Comparison of ENCODE assay signal across 16 cellular contexts in genomic region chr12:31620311-31620710, GRCh38. TPM values are rescaled to one million over a fixed set of nuclear protein-coding genes. Genes with fewer than 3 reads are reported as not detected.
DNase-seq lines count a peak whose midpoint lies in the region; ATAC-seq and TF ChIP-seq lines count a peak whose summit lies in the region.
"Had no signal": no experiment of that assay in that cellular context is flagged by ENCODE, and none has a peak within 500 bp of the region (broad histone marks: within the 10 kb centered on the region; RNA-seq: fewer than 3 reads in every experiment).

No MANE protein-coding gene starts in this region.

- ATAC-seq in GM21423 (IDR thresholded peaks at IDR 0.05; ENCODE audit: unreplicated experiment) = no peak

- TF ChIP-seq CTCF in choroid plexus epithelial cell (conservative IDR thresholded peaks at IDR 0.05; ENCODE audit: low read depth, low read length) = no peak

- H3K4me3 ChIP-seq in choroid plexus epithelial cell (ENCODE audit: low read depth, low read length) = no peak overlapping the region
- H3K4me3 ChIP-seq: BLaER1, PC-9 had no signal

- DNase-seq in EL (peak; percentile 19), HuH-7 (ENCODE audit: low spot score) (peak; percentile 83), choroid plexus epithelial cell (ENCODE audit: low read depth) (peak; percentile 46), renal cortical epithelial cell (ENCODE audit: low read depth) (peak; percentile 41), activated gamma-delta T cell (lab: John Stamatoyannopoulos, UW) (no peak), DMS79 treated with DMSO at 0.1 percent for 48 hours (lab: John Stamatoyannopoulos, UW) (no peak)
- no peak for DNase-seq in activated CD8-positive, alpha-beta memory T cell treated with anti-CD3 and anti-CD28 coated beads for 24 hours
- DNase-seq: CD8-positive, alpha-beta memory T cell; H7; KBM-7; NCI-H1092; NCI-H2107; NCI-H69; PC-9 had no signal

RNA-seq across cellular contexts. Expression of gene DENND5B, which starts 29.4 kb away (rescaled TPM):
- total RNA-seq in renal cortical epithelial cell = 9.2 and 23.9 TPM in 2 replicates

RNA-seq across cellular contexts. Expression of gene ETFBKMT, which starts 39.2 kb away (rescaled TPM):
- 1.4 and 4.3 TPM in 2 replicates for total RNA-seq in renal cortical epithelial cell

Comparison
In these comparisons a context has a peak if more than half of its experiments do, and no peak if none do; other contexts are left out.
1. DNase-seq: peak in EL (single experiment), HuH-7 (single experiment), choroid plexus epithelial cell (single experiment) and renal cortical epithelial cell (single experiment); none in activated gamma-delta T cell (single experiment), DMS79 treated with DMSO at 0.1 percent for 48 hours (single experiment) and activated CD8-positive, alpha-beta memory T cell treated with anti-CD3 and anti-CD28 coated beads for 24 hours (single experiment).